Comparison of ENCODE assay signal across 25 cellular contexts in the genomic region with DNA sequence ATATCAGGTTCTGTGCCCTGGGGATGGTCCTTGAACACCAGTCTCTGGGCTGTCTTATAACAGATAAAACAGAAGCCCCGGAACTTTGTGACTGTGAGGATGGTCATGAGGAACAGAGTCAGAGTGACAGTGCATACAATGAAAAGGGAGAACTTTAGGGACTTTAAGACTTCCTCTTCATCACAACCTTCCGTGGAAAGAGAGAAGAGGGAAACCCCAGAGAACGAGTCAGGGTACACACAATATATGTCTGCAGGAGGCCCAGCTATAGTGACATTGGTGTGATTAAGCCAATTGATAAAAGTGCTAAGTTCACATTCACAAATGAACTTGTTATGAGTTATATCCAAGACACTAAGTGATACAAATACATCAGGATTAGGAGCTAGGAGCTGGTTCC. TPM values are rescaled to one million over a fixed set of nuclear protein-coding genes. Genes with fewer than 3 reads are reported as not detected.
DNase-seq lines count a peak whose midpoint lies in the region; ATAC-seq lines count a peak whose summit lies in the region.
"Had no signal": no experiment of that assay in that cellular context is flagged by ENCODE, and none has a peak within 500 bp of the region (broad histone marks: within the 10 kb centered on the region; RNA-seq: fewer than 3 reads in every experiment).

No MANE protein-coding gene starts in this region.

- intact Hi-C loops in naive thymus-derived CD4-positive, alpha-beta T cell (cut with micrococcal nuclease): no loop called here

- no peaks in the 10 kb centered on the region for H3K4me1 ChIP-seq in naive thymus-derived CD4-positive, alpha-beta T cell (ENCODE audit: control insufficient read depth in 2 of 2, insufficient read depth in 2 of 2, low read length in 2 of 2)
- H3K4me1 ChIP-seq: BE2C had no signal

- no peak overlapping the region for H3K4me3 ChIP-seq in naive thymus-derived CD4-positive, alpha-beta T cell (ENCODE audit: low read length)
- H3K4me3 ChIP-seq: K562 had no signal

- peaks cover 9% of the 10 kb centered on the region for H3K4me1 Mint-ChIP-seq in stimulated activated naive CD8-positive, alpha-beta T cell treated with anti-CD3 and anti-CD28 coated beads, Interleukin-15, amount 100 ng/mL, for 72 hours
- H3K4me1 Mint-ChIP-seq in naive thymus-derived CD4-positive, alpha-beta T cell: peaks cover 0 to 2% (median 0%) of the 10 kb centered on the region in 7 donors

- H3K36me3 Mint-ChIP-seq in naive thymus-derived CD4-positive, alpha-beta T cell: peaks cover 0 to 16% (median 4%) of the 10 kb centered on the region in 5 donors

- no peaks in the 10 kb centered on the region for H3K27me3 ChIP-seq in naive thymus-derived CD4-positive, alpha-beta T cell (ENCODE audit: control insufficient read depth in 2 of 2, insufficient read depth in 2 of 2, low read length in 2 of 2)

- DNase-seq in NCI-H146 treated with DMSO at 0.1 percent for 48 hours (lab: John Stamatoyannopoulos, UW; ENCODE audit: unreplicated experiment): peak; percentile 1
- DNase-seq in NCI-H146 (lab: John Stamatoyannopoulos, UW): no peak
- DNase-seq in stimulated activated naive CD8-positive, alpha-beta T cell treated with anti-CD3 and anti-CD28 coated beads, Interleukin-15, Interleukin-2, amounts not matched to agents 100 U/mL and 50 U/mL, for 24 hours: no peak
- DNase-seq in stimulated activated naive CD8-positive, alpha-beta T cell treated with anti-CD3 and anti-CD28 coated beads, Interleukin-15, amount 100 ng/mL, for 72 hours: no peak
- DNase-seq in naive thymus-derived CD4-positive, alpha-beta T cell: no peak
- DNase-seq in NCI-H69 (lab: John Stamatoyannopoulos, UW): no peak
- DNase-seq in GF-D8 (lab: John Stamatoyannopoulos, UW): no peak
- DNase-seq: BE2C; Calu3; DMS79 treated with DMSO at 0.1 percent for 48 hours; Kasumi-1; NCI-H1092 treated with DMSO at 0.1 percent for 48 hours; NCI-H1436; NCI-H1930; NCI-H446; NCI-H524 treated with DMSO at 0.1 percent for 48 hours; NCI-H82; NK-92 treated with Interleukin-12 subunit alpha and Interleukin-12 subunit beta, amount 100 ng/mL, for 24 hours; PC-3 had no signal

- POLR2A ChIA-PET in naive thymus-derived CD4-positive, alpha-beta T cell (lab: Charles Lee): interaction anchor here (0.5 kb wide), 1 partner anchor 391 kb away, joined by 3 read pairs; no protein-coding TSS in a partner anchor

- H3K36me3 ChIP-seq in naive thymus-derived CD4-positive, alpha-beta T cell (ENCODE audit: control insufficient read depth in 2 of 3, insufficient read depth in 3 of 3, low read length in 3 of 3): no peaks in the 10 kb centered on the region
- H3K36me3 ChIP-seq: BE2C had no signal

- peaks cover 4 to 6% of the 10 kb centered on the region in 2 donors for H3K9me3 Mint-ChIP-seq in stimulated activated naive CD8-positive, alpha-beta T cell treated with anti-CD3 and anti-CD28 coated beads, Interleukin-15, amount 100 ng/mL, for 72 hours
- no peaks in the 10 kb centered on the region for H3K9me3 Mint-ChIP-seq in naive thymus-derived CD4-positive, alpha-beta T cell

- H3K4me3 Mint-ChIP-seq in stimulated activated naive CD8-positive, alpha-beta T cell treated with anti-CD3 and anti-CD28 coated beads, Interleukin-15, amount 100 ng/mL, for 72 hours: no peak overlapping the region
- H3K4me3 Mint-ChIP-seq in naive thymus-derived CD4-positive, alpha-beta T cell: no peak overlapping the region
- H3K4me3 Mint-ChIP-seq: CD14-positive monocyte had no signal

- no peak overlapping the region for H3K27ac Mint-ChIP-seq in stimulated activated naive CD8-positive, alpha-beta T cell treated with anti-CD3 and anti-CD28 coated beads, Interleukin-15, amount 100 ng/mL, for 72 hours
- H3K27ac Mint-ChIP-seq in naive thymus-derived CD4-positive, alpha-beta T cell: no peak overlapping the region

- no peak overlapping the region for H3K27ac ChIP-seq in naive thymus-derived CD4-positive, alpha-beta T cell (ENCODE audit: low read depth, low read length)
- H3K27ac ChIP-seq: 22Rv1 had no signal

- peak; percentile 50 for ATAC-seq in stimulated activated naive CD8-positive, alpha-beta T cell treated with anti-CD3 and anti-CD28 coated beads, Interleukin-15, Interleukin-2, amounts not matched to agents 100 U/mL and 50 U/mL, for 24 hours
- ATAC-seq in stimulated activated naive CD8-positive, alpha-beta T cell treated with anti-CD3 and anti-CD28 coated beads, Interleukin-15, amount 100 ng/mL, for 72 hours: no peak
- ATAC-seq in naive thymus-derived CD4-positive, alpha-beta T cell: peak; percentile 50
- no peak for ATAC-seq in HG03135 (IDR thresholded peaks at IDR 0.05; ENCODE audit: unreplicated experiment)
- ATAC-seq: HCT116, K562, PC-3 had no signal

- CTCF ChIA-PET in naive thymus-derived CD4-positive, alpha-beta T cell (lab: Charles Lee): interaction anchor here (0.9 kb wide), 1 partner anchor 17 kb away, joined by 4 read pairs; no protein-coding TSS in a partner anchor

- no peaks in the 10 kb centered on the region for H3K9me3 ChIP-seq in naive thymus-derived CD4-positive, alpha-beta T cell (ENCODE audit: control insufficient read depth in 2 of 3, low read length in 3 of 3)
- H3K9me3 ChIP-seq: BE2C had no signal

- no peaks in the 10 kb centered on the region for H3K27me3 Mint-ChIP-seq in stimulated activated naive CD8-positive, alpha-beta T cell treated with anti-CD3 and anti-CD28 coated beads, Interleukin-15, amount 100 ng/mL, for 72 hours
- peaks cover 0 to 3% (median 0%) of the 10 kb centered on the region in 5 donors for H3K27me3 Mint-ChIP-seq in naive thymus-derived CD4-positive, alpha-beta T cell

RNA-seq across cellular contexts. Expression of a gene that starts 32.1 kb away (rescaled TPM):
- 1 to 10 TPM in 4 of 5 experiments, not detected in 1; 3.1 to 8.0 (median 6.6) TPM for total RNA-seq in naive thymus-derived CD4-positive, alpha-beta T cell
- polyA plus RNA-seq in naive thymus-derived CD4-positive, alpha-beta T cell: 1 to 10 TPM; 3.1 to 3.9 TPM
- total RNA-seq: HT1080 had no signal

Comparison
In these comparisons a context has a peak if more than half of its experiments do, and no peak if none do; other contexts are left out.
1. ATAC-seq: peak in stimulated activated naive CD8-positive, alpha-beta T cell treated with anti-CD3 and anti-CD28 coated beads, Interleukin-15, Interleukin-2, amounts not matched to agents 100 U/mL and 50 U/mL, for 24 hours (single experiment) and naive thymus-derived CD4-positive, alpha-beta T cell (single experiment); none in stimulated activated naive CD8-positive, alpha-beta T cell treated with anti-CD3 and anti-CD28 coated beads, Interleukin-15, amount 100 ng/mL, for 72 hours (single experiment) and HG03135 (single experiment).